26 cellular contexts compared by ENCODE assay signal in the genomic region with DNA sequence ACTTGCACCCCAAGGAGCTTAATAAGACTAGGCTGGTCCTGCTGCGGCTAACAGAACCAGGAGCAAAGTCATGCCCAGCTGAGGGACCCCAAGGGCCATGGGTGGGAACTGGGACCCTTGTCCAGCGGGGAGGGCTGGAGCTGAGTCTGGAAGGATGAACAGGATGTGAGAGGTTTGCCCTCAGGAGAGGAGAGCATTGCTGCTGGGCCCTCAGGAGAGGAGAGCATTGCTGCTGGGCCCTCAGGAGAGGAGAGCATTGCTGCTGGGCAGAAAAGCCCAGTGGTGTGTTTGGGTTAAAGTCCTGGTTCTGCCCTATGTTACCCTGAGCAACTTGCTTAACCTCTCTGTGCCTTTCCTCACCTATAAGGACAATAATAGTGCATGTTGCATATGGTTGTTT.
"Had no signal": no experiment of that assay in that cellular context is flagged by ENCODE, and none has a peak within 500 bp of the region (broad histone marks: within the 10 kb centered on the region; RNA-seq: fewer than 3 reads in every experiment).

No MANE protein-coding gene starts in this region.

- H3K36me3 Mint-ChIP-seq: natural killer cell, WTC11 had no signal

- H3K36me3 ChIP-seq: brain microvascular endothelial cell, heart right ventricle, stomach, thyroid gland had no signal

- H3K9me3 Mint-ChIP-seq: activated CD4-positive, alpha-beta T cell treated with anti-CD3 and anti-CD28 coated beads, Interleukin-2, amount 10 ng/mL, durations not matched to agents 7 days and 5 days; activated naive CD4-positive, alpha-beta T cell treated with anti-CD3 and anti-CD28 coated beads for 36 hours; activated T-cell treated with anti-CD3 and anti-CD28 coated beads, Interleukin-2, amount 50 U/mL, for 72 hours; effector memory CD8-positive, alpha-beta T cell; natural killer cell had no signal

- H3K27ac Mint-ChIP-seq: activated CD4-positive, alpha-beta T cell treated with anti-CD3 and anti-CD28 coated beads, Interleukin-2, amount 10 ng/mL, durations not matched to agents 7 days and 5 days; activated naive CD4-positive, alpha-beta T cell treated with anti-CD3 and anti-CD28 coated beads for 36 hours; activated T-cell treated with anti-CD3 and anti-CD28 coated beads, Interleukin-2, amount 50 U/mL, for 72 hours; effector memory CD8-positive, alpha-beta T cell; natural killer cell; progenitor cell of endocrine pancreas; stimulated activated naive B cell treated with anti-CD40 and anti-IgM and Interleukin-4, amounts not matched to agents 10 μg/mL and 1 μg/mL and 100 μg/mL, for 72 hours; T-helper 17 cell; WTC11 had no signal

- H3K9me3 ChIP-seq: heart right ventricle, stomach, thyroid gland had no signal

- H3K27ac ChIP-seq: brain microvascular endothelial cell, heart right ventricle, skin epidermis, stomach, thyroid gland had no signal

- H3K4me1 ChIP-seq: heart right ventricle, thyroid gland had no signal

- H3K4me1 Mint-ChIP-seq: activated CD4-positive, alpha-beta T cell treated with anti-CD3 and anti-CD28 coated beads, Interleukin-2, amount 10 ng/mL, durations not matched to agents 7 days and 5 days; natural killer cell had no signal

- H3K27me3 ChIP-seq: brain microvascular endothelial cell, thyroid gland had no signal

- ATAC-seq: effector memory CD8-positive, alpha-beta T cell; heart right ventricle; natural killer cell; sciatic nerve; stimulated activated naive B cell treated with anti-CD40 and anti-IgM and Interleukin-4, amounts not matched to agents 10 μg/mL and 1 μg/mL and 100 μg/mL, for 72 hours; T-helper 17 cell; WTC11 had no signal

- DNase-seq: activated CD4-positive, alpha-beta T cell treated with anti-CD3 and anti-CD28 coated beads for 1 hour; activated CD4-positive, alpha-beta T cell treated with anti-CD3 and anti-CD28 coated beads, Interleukin-2, amount 10 ng/mL, durations not matched to agents 7 days and 5 days; activated effector memory CD4-positive, alpha-beta T cell treated with Interleukin-2 at 50 U/mL for 16 hours; activated naive CD4-positive, alpha-beta T cell treated with anti-CD3 and anti-CD28 coated beads for 36 hours; activated T-cell treated with anti-CD3 and anti-CD28 coated beads for 4 hours; activated T-cell treated with anti-CD3 and anti-CD28 coated beads, Interleukin-2, amount 50 U/mL, for 72 hours; amniotic stem cell; brain microvascular endothelial cell; caudate nucleus; cortex of kidney; effector memory CD8-positive, alpha-beta T cell; foreskin melanocyte; heart right ventricle; midbrain; natural killer cell; retina; stimulated activated CD4-positive, alpha-beta T cell treated with anti-CD3 and anti-CD28 coated beads, Interleukin-12 subunit alpha, Interleukin-12 subunit beta, amount 100 ng/mL, for 4 hours; stimulated activated CD4-positive, alpha-beta T cell treated with anti-CD3 and anti-CD28 coated beads, Interleukin-4, amount 100 ng/mL, for 1 hour; stimulated activated naive B cell treated with anti-CD40 and anti-IgM and Interleukin-4, amounts not matched to agents 10 μg/mL and 1 μg/mL and 100 μg/mL, for 72 hours; stomach; T-helper 17 cell; thyroid gland had no signal

- H3K4me3 ChIP-seq: heart right ventricle, skin epidermis, stomach, thyroid gland had no signal

- H3K4me3 Mint-ChIP-seq: activated CD4-positive, alpha-beta T cell treated with anti-CD3 and anti-CD28 coated beads, Interleukin-2, amount 10 ng/mL, durations not matched to agents 7 days and 5 days; activated naive CD4-positive, alpha-beta T cell treated with anti-CD3 and anti-CD28 coated beads for 36 hours; activated T-cell treated with anti-CD3 and anti-CD28 coated beads, Interleukin-2, amount 50 U/mL, for 72 hours; effector memory CD8-positive, alpha-beta T cell; natural killer cell; stimulated activated naive B cell treated with anti-CD40 and anti-IgM and Interleukin-4, amounts not matched to agents 10 μg/mL and 1 μg/mL and 100 μg/mL, for 72 hours; T-helper 17 cell; WTC11 had no signal
